Comparison of ENCODE assay signal across 8 cellular contexts in genomic region chr6:14276667-14277404, GRCh38.
DNase-seq lines count a peak whose midpoint lies in the region; ATAC-seq lines count a peak whose summit lies in the region.

No MANE protein-coding gene starts in this region.

- CTCF ChIA-PET in activated CD8-positive, alpha-beta memory T cell treated with anti-CD3 and anti-CD28 coated beads, Interleukin-2, amount 10 ng/mL, durations not matched to agents 7 days and 5 days (lab: Charles Lee), result no interaction called here

- peak; percentile 48 for DNase-seq in activated CD8-positive, alpha-beta memory T cell treated with anti-CD3 and anti-CD28 coated beads, Interleukin-2, amount 10 ng/mL, durations not matched to agents 7 days and 5 days
- DNase-seq in activated CD8-positive, alpha-beta memory T cell treated with anti-CD3 and anti-CD28 coated beads, Interleukin-2, amount 50 U/mL, for 48 hours, result no peak
- DNase-seq in NOMO-1 treated with dmso at 0.1 percent for 144 hours (lab: John Stamatoyannopoulos, UW; ENCODE audit: unreplicated experiment) (peak; percentile 24), fibroblast of peridontal ligament (ENCODE audit: extremely low read depth) (peak; percentile 45), NCI-H774 (lab: John Stamatoyannopoulos, UW) (no peak), DMS79 (lab: John Stamatoyannopoulos, UW) (no peak), ureter (ENCODE audit: low spot score) (no peak)

- peaks cover 26% of the 10 kb centered on the region for H3K4me1 Mint-ChIP-seq in activated CD8-positive, alpha-beta memory T cell treated with anti-CD3 and anti-CD28 coated beads, Interleukin-2, amount 10 ng/mL, durations not matched to agents 7 days and 5 days

- H3K36me3 Mint-ChIP-seq in activated CD8-positive, alpha-beta memory T cell treated with anti-CD3 and anti-CD28 coated beads, Interleukin-2, amount 10 ng/mL, durations not matched to agents 7 days and 5 days, result peaks cover 8% of the 10 kb centered on the region

- no peaks in the 10 kb centered on the region for H3K27me3 Mint-ChIP-seq in activated CD8-positive, alpha-beta memory T cell treated with anti-CD3 and anti-CD28 coated beads, Interleukin-2, amount 10 ng/mL, durations not matched to agents 7 days and 5 days

- H3K9me3 Mint-ChIP-seq in activated CD8-positive, alpha-beta memory T cell treated with anti-CD3 and anti-CD28 coated beads, Interleukin-2, amount 10 ng/mL, durations not matched to agents 7 days and 5 days (ENCODE audit: low read depth), result peaks cover 8% of the 10 kb centered on the region

- peak; percentile 94 for ATAC-seq in activated CD8-positive, alpha-beta memory T cell treated with anti-CD3 and anti-CD28 coated beads, Interleukin-2, amount 10 ng/mL, durations not matched to agents 7 days and 5 days
- peak; percentile 93 for ATAC-seq in HG02678 (IDR thresholded peaks at IDR 0.05; ENCODE audit: unreplicated experiment)

- H3K4me3 Mint-ChIP-seq in activated CD8-positive, alpha-beta memory T cell treated with anti-CD3 and anti-CD28 coated beads, Interleukin-2, amount 10 ng/mL, durations not matched to agents 7 days and 5 days, result peak overlapping the region; percentile 29

- peak overlapping the region; percentile 91 for H3K27ac Mint-ChIP-seq in activated CD8-positive, alpha-beta memory T cell treated with anti-CD3 and anti-CD28 coated beads, Interleukin-2, amount 10 ng/mL, durations not matched to agents 7 days and 5 days

Comparison
In these comparisons a context has a peak if more than half of its experiments do, and no peak if none do; other contexts are left out.
1. DNase-seq: peak in activated CD8-positive, alpha-beta memory T cell treated with anti-CD3 and anti-CD28 coated beads, Interleukin-2, amount 10 ng/mL, durations not matched to agents 7 days and 5 days (single experiment), NOMO-1 treated with dmso at 0.1 percent for 144 hours (single experiment) and fibroblast of peridontal ligament (single experiment); none in activated CD8-positive, alpha-beta memory T cell treated with anti-CD3 and anti-CD28 coated beads, Interleukin-2, amount 50 U/mL, for 48 hours (single experiment), NCI-H774 (single experiment), DMS79 (single experiment) and ureter (single experiment).